8 cellular contexts compared by ENCODE assay signal in genomic region chr14:53954551-53955233, GRCh38. TPM values are rescaled to one million over a fixed set of nuclear protein-coding genes. Genes with fewer than 3 reads are reported as not detected.
DNase-seq lines count a peak whose midpoint lies in the region; ATAC-seq, FAIRE-seq and TF ChIP-seq lines count a peak whose summit lies in the region.

No MANE protein-coding gene starts in this region.

- H3K4me1 Mint-ChIP-seq in activated CD4-positive, alpha-beta T cell treated with anti-CD3 and anti-CD28 coated beads for 36 hours: peaks cover 35% of the 10 kb centered on the region
- H3K4me1 Mint-ChIP-seq in WTC11: peaks cover 40% of the 10 kb centered on the region

- ATAC-seq in activated CD4-positive, alpha-beta T cell treated with anti-CD3 and anti-CD28 coated beads for 36 hours: peak; percentile 18
- ATAC-seq in WTC11: no peak
- no peak for ATAC-seq in heart right ventricle

- CTCF ChIA-PET in activated CD4-positive, alpha-beta T cell treated with anti-CD3 and anti-CD28 coated beads for 36 hours (lab: Charles Lee): interaction anchor here (0.6 to 1.5 kb wide), 3 partner anchors 15 to 428 kb away, joined by 3 read pairs; no protein-coding TSS in a partner anchor
- CTCF ChIA-PET in WTC11 (lab: Charles Lee): interaction anchor here (1.4 to 4.5 kb wide), 8 partner anchors 8 to 415 kb away, joined by 4 to 27 read pairs (median 12); no protein-coding TSS in a partner anchor

- H3K36me3 Mint-ChIP-seq in activated CD4-positive, alpha-beta T cell treated with anti-CD3 and anti-CD28 coated beads for 36 hours (ENCODE audit: low read depth): no peaks in the 10 kb centered on the region
- peaks cover 14% of the 10 kb centered on the region for H3K36me3 Mint-ChIP-seq in WTC11

- H3K27ac Mint-ChIP-seq in activated CD4-positive, alpha-beta T cell treated with anti-CD3 and anti-CD28 coated beads for 36 hours: no peak overlapping the region
- H3K27ac Mint-ChIP-seq in WTC11: no peak overlapping the region

- no peak for TF ChIP-seq EP300 in sigmoid colon (IDR thresholded peaks at IDR 0.05)

- intact Hi-C loops in activated CD4-positive, alpha-beta T cell treated with anti-CD3 and anti-CD28 coated beads for 36 hours (cut with DNase I, micrococcal nuclease): no loop called here
- intact Hi-C loops in heart right ventricle (cut with DNase I): loop anchor here in 6 of 10 donors (5.0 to 10.0 kb wide), 13 partner anchors 62 to 417 kb away; no protein-coding TSS in a partner anchor
- intact Hi-C loops in sigmoid colon (cut with DNase I): loop anchor here (5.0 kb wide), 1 partner anchor 223 kb away; no protein-coding TSS in a partner anchor

- TF ChIP-seq POLR2A in sigmoid colon (IDR thresholded peaks at IDR 0.05): no peak

- H3K4me1 ChIP-seq in heart right ventricle: peaks cover 0 to 49% (median 27%) of the 10 kb centered on the region in 9 donors
- peaks cover 0 to 51% (median 42%) of the 10 kb centered on the region in 4 donors for H3K4me1 ChIP-seq in sigmoid colon

- no peak for FAIRE-seq in D721Med (lab: Jason Lieb, UNC)

- POLR2A ChIA-PET in activated CD4-positive, alpha-beta T cell treated with anti-CD3 and anti-CD28 coated beads for 36 hours (lab: Charles Lee): interaction anchor here (0.6 kb wide), 1 partner anchor 872 kb away, joined by 5 read pairs; no protein-coding TSS in a partner anchor
- POLR2A ChIA-PET in WTC11 (lab: Charles Lee): interaction anchor here (2.6 to 3.4 kb wide), 2 partner anchors 8 to 11 kb away, joined by 10 to 19 read pairs; no protein-coding TSS in a partner anchor

- H3K27ac ChIP-seq in heart right ventricle (peak overlapping the region; percentile 86 to 98 (median 91)), sigmoid colon (peak overlapping the region; percentile 79 to 89 (median 82))

- TF ChIP-seq CTCF in WTC11 (IDR thresholded peaks at IDR 0.05) (no peak), heart right ventricle (IDR thresholded peaks at IDR 0.05) (peak in 3 of 9 donors; percentile 14 to 30 (median 16)), sigmoid colon (IDR thresholded peaks at IDR 0.05) (no peak), D721Med (IDR thresholded peaks at IDR 0.05; ENCODE audit: insufficient read depth, missing control alignments) (no peak)

- H3K4me3 ChIP-seq in heart right ventricle: peak overlapping the region; percentile 52 to 83 (median 74)
- H3K4me3 ChIP-seq in sigmoid colon: peak overlapping the region; percentile 49 to 66 (median 58)

- no peaks in the 10 kb centered on the region for H3K9me3 Mint-ChIP-seq in activated CD4-positive, alpha-beta T cell treated with anti-CD3 and anti-CD28 coated beads for 36 hours (ENCODE audit: low read depth)
- H3K9me3 Mint-ChIP-seq in WTC11: no peaks in the 10 kb centered on the region

- peaks cover 59% of the 10 kb centered on the region for H3K27me3 Mint-ChIP-seq in activated CD4-positive, alpha-beta T cell treated with anti-CD3 and anti-CD28 coated beads for 36 hours
- peaks cover 83% of the 10 kb centered on the region for H3K27me3 Mint-ChIP-seq in WTC11 (ENCODE audit: low read depth)

- H3K36me3 ChIP-seq in heart right ventricle: peaks cover 0 to 27% (median 4%) of the 10 kb centered on the region in 9 donors
- peaks cover 0 to 7% (median 2%) of the 10 kb centered on the region in 4 donors for H3K36me3 ChIP-seq in sigmoid colon

- H3K9me3 ChIP-seq in heart right ventricle (no peaks in the 10 kb centered on the region), sigmoid colon (no peaks in the 10 kb centered on the region)

- peak overlapping the region; percentile 67 for H3K4me3 Mint-ChIP-seq in activated CD4-positive, alpha-beta T cell treated with anti-CD3 and anti-CD28 coated beads for 36 hours
- peak overlapping the region; percentile 93 for H3K4me3 Mint-ChIP-seq in WTC11

- 1% methylated on average over 54 of the region's 54 CpGs for WGBS in heart right ventricle, 2 donors
- 1% methylated on average over 54 of the region's 54 CpGs for WGBS in sigmoid colon, 2 donors

- DNase-seq in activated CD4-positive, alpha-beta T cell treated with anti-CD3 and anti-CD28 coated beads for 36 hours: peak; percentile 47
- DNase-seq in activated CD4-positive, alpha-beta T cell treated with anti-CD3 and anti-CD28 coated beads for 1 hour: no peak
- DNase-seq in WTC11 (ENCODE audit: low spot score) (peak; percentile 29), heart right ventricle (peak; percentile 38 to 44), sigmoid colon (peak; percentile 67), SW 1271 (lab: John Stamatoyannopoulos, UW) (no peak), D721Med (ENCODE audit: insufficient read length, low spot score) (no peak), NCI-H2171 treated with DMSO at 0.1 percent for 48 hours (lab: John Stamatoyannopoulos, UW) (no peak)

- H3K27me3 ChIP-seq in heart right ventricle (peaks cover 0 to 72% (median 7%) of the 10 kb centered on the region in 7 donors), sigmoid colon (peaks cover 7 to 46% (median 27%) of the 10 kb centered on the region in 3 donors)

TF ChIP-seq in WTC11, 78 proteins besides CTCF, POLR2A, EP300 and RAD21:
- no peak for TF ChIP-seq NFATC4 (CRISPR knock-in tag; IDR thresholded peaks at IDR 0.05)
- no peak for TF ChIP-seq STAT6 (CRISPR knock-in tag; conservative IDR thresholded peaks at IDR 0.05; ENCODE audit: low read depth)
- no peak for TF ChIP-seq ATF3 (CRISPR knock-in tag; conservative IDR thresholded peaks at IDR 0.05)
- no peak for TF ChIP-seq TEAD4 (CRISPR knock-in tag; IDR thresholded peaks at IDR 0.05)
- TF ChIP-seq SMAD3 (CRISPR knock-in tag; IDR thresholded peaks at IDR 0.05; ENCODE audit: borderline replicate concordance): no peak
- TF ChIP-seq GABPB1 (CRISPR knock-in tag; IDR thresholded peaks at IDR 0.05): no peak
- no peak for TF ChIP-seq PRRX2 (CRISPR knock-in tag; IDR thresholded peaks at IDR 0.05)
- TF ChIP-seq GTF2I (CRISPR knock-in tag; conservative IDR thresholded peaks at IDR 0.05): no peak

RNA-seq across cellular contexts. Expression of gene BMP4, which starts 1.9 kb away (rescaled TPM):
- not detected for total RNA-seq in activated CD4-positive, alpha-beta T cell treated with anti-CD3 and anti-CD28 coated beads for 36 hours
- total RNA-seq in WTC11 (2021) (7.8 to 9.8 TPM (median 8.4 TPM) in 3 replicates), heart right ventricle (10 to 100 TPM in 1 of 10 donors, 1 to 10 TPM in 9; 4.4 to 10.6 (median 5.8) TPM), sigmoid colon (10 to 100 TPM; 19.4 to 31.4 (median 28.0) TPM)
- polyA plus RNA-seq in heart right ventricle (1 to 10 TPM; 4.7 to 5.0 TPM), sigmoid colon (10 to 100 TPM in 1 of 3 donors, 1 to 10 TPM in 2; 3.7 to 12.0 (median 8.9) TPM)

Comparison
In these comparisons a context has a peak if more than half of its experiments do, and no peak if none do; other contexts are left out.
1. DNase-seq: peak in activated CD4-positive, alpha-beta T cell treated with anti-CD3 and anti-CD28 coated beads for 36 hours (single experiment), WTC11 (single experiment), heart right ventricle (2 of 2) and sigmoid colon (single experiment); none in activated CD4-positive, alpha-beta T cell treated with anti-CD3 and anti-CD28 coated beads for 1 hour (single experiment), SW 1271 (0 of 2), D721Med (single experiment) and NCI-H2171 treated with DMSO at 0.1 percent for 48 hours (single experiment).
2. intact Hi-C loops: an anchor here in heart right ventricle (5.0 to 10.0 kb wide) and sigmoid colon (5.0 kb wide); none called in activated CD4-positive, alpha-beta T cell treated with anti-CD3 and anti-CD28 coated beads for 36 hours.